Comparison of ENCODE assay signal across 1 cellular context in the genomic region with DNA sequence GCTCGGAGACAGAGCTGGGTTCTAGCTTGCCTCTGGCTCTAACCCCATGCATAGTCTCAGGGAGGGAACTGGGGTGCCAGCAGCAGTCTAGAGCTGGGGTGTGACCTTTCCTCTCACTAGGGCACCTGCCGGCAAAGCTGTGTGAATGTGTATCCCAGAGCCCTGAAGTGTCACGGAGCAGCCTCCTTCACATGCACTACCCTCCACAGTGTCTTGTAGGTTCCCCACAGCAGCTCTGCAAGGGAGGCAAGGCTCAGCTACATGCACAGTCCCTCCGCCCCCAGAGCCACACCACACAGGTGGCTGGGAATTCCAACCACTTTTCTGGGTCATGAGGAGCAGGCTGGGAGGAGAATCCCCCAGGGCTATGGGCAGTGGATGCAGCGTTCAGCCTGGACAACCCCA.
TF ChIP-seq lines count a peak whose summit lies in the region.

No MANE protein-coding gene starts in this region.

TF ChIP-seq in H1, 55 proteins besides CTCF, POLR2A, EP300 and RAD21 (continued from another document):
- no peak for TF ChIP-seq YY1 (IDR thresholded peaks at IDR 0.05; ENCODE audit: low read depth, low read length)
- no peak for TF ChIP-seq KDM1A (IDR thresholded peaks at IDR 0.05; ENCODE audit: borderline replicate concordance, low read length)
- no peak for TF ChIP-seq HDAC6 (IDR thresholded peaks at IDR 0.05; ENCODE audit: low read depth, low read length)
TF ChIP-seq in H1: peak in this region for 0.
